In genomic region chr15:78873796-78874761, GRCh38 we compare ENCODE assay signal across 8 cellular contexts. TPM values are rescaled to one million over a fixed set of nuclear protein-coding genes. Genes with fewer than 3 reads are reported as not detected.
DNase-seq lines count a peak whose midpoint lies in the region; ATAC-seq and TF ChIP-seq lines count a peak whose summit lies in the region.

No MANE protein-coding gene starts in this region.

- CTCF ChIA-PET in CD8-positive, alpha-beta memory T cell (lab: Charles Lee), result interaction anchor here (0.8 to 1.8 kb wide), 6 partner anchors 9 to 24 kb away, joined by 3 to 13 read pairs (median 6); no protein-coding TSS in a partner anchor
- CTCF ChIA-PET in activated CD8-positive, alpha-beta T cell treated with anti-CD3 and anti-CD28 coated beads for 36 hours (lab: Charles Lee), result interaction anchor here (0.8 to 2.8 kb wide), 5 partner anchors 11 to 117 kb away, joined by 3 to 15 read pairs (median 4); no protein-coding TSS in a partner anchor

- no peaks in the 10 kb centered on the region for H3K36me3 ChIP-seq in CD8-positive, alpha-beta memory T cell (ENCODE audit: insufficient read depth, low read length)
- peaks cover 0 to 3% (median 0%) of the 10 kb centered on the region in 3 donors for H3K36me3 ChIP-seq in esophagus squamous epithelium

- intact Hi-C loops in activated CD8-positive, alpha-beta T cell treated with anti-CD3 and anti-CD28 coated beads for 36 hours (cut with micrococcal nuclease), result no loop called here
- intact Hi-C loops in esophagus squamous epithelium (cut with DNase I), result no loop called here

- H3K36me3 Mint-ChIP-seq in CD8-positive, alpha-beta memory T cell, result peaks cover 0 to 36% (median 0%) of the 10 kb centered on the region in 3 donors
- H3K36me3 Mint-ChIP-seq in activated CD8-positive, alpha-beta T cell treated with anti-CD3 and anti-CD28 coated beads for 36 hours (ENCODE audit: low read depth), result peaks cover 32% of the 10 kb centered on the region
- H3K36me3 Mint-ChIP-seq in osteocyte (ENCODE audit: unreplicated experiment), result peaks cover 4% of the 10 kb centered on the region

- H3K27ac ChIP-seq in CD8-positive, alpha-beta memory T cell (ENCODE audit: low read depth, low read length), result peak overlapping the region; percentile 100
- peak overlapping the region; percentile 97 to 100 (median 99) for H3K27ac ChIP-seq in esophagus squamous epithelium

- POLR2A ChIA-PET in CD8-positive, alpha-beta memory T cell (lab: Charles Lee), result interaction anchor here (0.7 to 2.0 kb wide), 11 partner anchors 8 to 1050 kb away, joined by 3 to 14 read pairs (median 4); partner anchors contain the start of genes CTSH and IREB2
- POLR2A ChIA-PET in activated CD8-positive, alpha-beta T cell treated with anti-CD3 and anti-CD28 coated beads for 36 hours (lab: Charles Lee), result interaction anchor here (0.6 to 3.7 kb wide), 8 partner anchors 8 to 27 kb away, joined by 3 to 17 read pairs (median 4); no protein-coding TSS in a partner anchor

- TF ChIP-seq POLR2A in esophagus squamous epithelium (IDR thresholded peaks at IDR 0.05), result no peak

- H3K4me3 Mint-ChIP-seq in CD8-positive, alpha-beta memory T cell, result peak overlapping the region; percentile 99 to 100 (median 100)
- H3K4me3 Mint-ChIP-seq in activated CD8-positive, alpha-beta T cell treated with anti-CD3 and anti-CD28 coated beads for 36 hours, result peak overlapping the region; percentile 89
- H3K4me3 Mint-ChIP-seq in osteocyte (ENCODE audit: unreplicated experiment), result peak overlapping the region; percentile 99

- peaks cover 51 to 62% (median 51%) of the 10 kb centered on the region in 3 donors for H3K4me1 Mint-ChIP-seq in CD8-positive, alpha-beta memory T cell
- H3K4me1 Mint-ChIP-seq in activated CD8-positive, alpha-beta T cell treated with anti-CD3 and anti-CD28 coated beads for 36 hours (ENCODE audit: low read depth), result peaks cover 37% of the 10 kb centered on the region
- H3K4me1 Mint-ChIP-seq in osteocyte (ENCODE audit: unreplicated experiment), result peaks cover 46% of the 10 kb centered on the region

- peak; percentile 32 to 76 (median 40) for DNase-seq in CD8-positive, alpha-beta memory T cell
- peak; percentile 59 for DNase-seq in KBM-7
- DNase-seq in activated CD8-positive, alpha-beta T cell treated with anti-CD3 and anti-CD28 coated beads for 36 hours, result peak; percentile 62
- DNase-seq in esophagus squamous epithelium (lab: John Stamatoyannopoulos, UW), result no peak
- no peak for DNase-seq in osteocyte (ENCODE audit: extremely low spot score, unreplicated experiment)
- DNase-seq in NCI-H1105 treated with DMSO at 0.1 percent for 48 hours (lab: John Stamatoyannopoulos, UW), result no peak
- DNase-seq in G401 (ENCODE audit: low spot score), result no peak
- no peak for DNase-seq in NCI-H2227 (lab: John Stamatoyannopoulos, UW; ENCODE audit: unreplicated experiment)

- WGBS in esophagus squamous epithelium, 2 donors, result 0 to 1% methylated on average over 38 of the region's 38 CpGs

- no peaks in the 10 kb centered on the region for H3K27me3 ChIP-seq in CD8-positive, alpha-beta memory T cell (ENCODE audit: insufficient read depth, low read length, poor library complexity, severe bottlenecking)
- H3K27me3 ChIP-seq in esophagus squamous epithelium, result no peaks in the 10 kb centered on the region

- in situ Hi-C loops in KBM-7 (cut with MboI; ENCODE audit: low pct_unique_long_range_greater_than_20kb, low sequenced_read_pairs) (no loop called here), G401 (cut with HindIII; ENCODE audit: low sequenced_read_pairs) (no loop called here)

- peak overlapping the region; percentile 100 for H3K27ac Mint-ChIP-seq in CD8-positive, alpha-beta memory T cell
- peak overlapping the region; percentile 100 for H3K27ac Mint-ChIP-seq in activated CD8-positive, alpha-beta T cell treated with anti-CD3 and anti-CD28 coated beads for 36 hours
- H3K27ac Mint-ChIP-seq in osteocyte (ENCODE audit: unreplicated experiment), result peak overlapping the region; percentile 100

- ATAC-seq in activated CD8-positive, alpha-beta T cell treated with anti-CD3 and anti-CD28 coated beads for 36 hours, result no peak

- no peak for TF ChIP-seq CTCF in activated CD8-positive, alpha-beta T cell treated with anti-CD3 and anti-CD28 coated beads for 36 hours (IDR thresholded peaks at IDR 0.05)
- TF ChIP-seq CTCF in esophagus squamous epithelium (IDR thresholded peaks at IDR 0.05) (no peak), osteocyte (IDR thresholded peaks at IDR 0.05) (no peak)

- peaks cover 50% of the 10 kb centered on the region for H3K4me1 ChIP-seq in CD8-positive, alpha-beta memory T cell (ENCODE audit: insufficient read depth, low read length)
- peaks cover 19 to 60% (median 41%) of the 10 kb centered on the region in 3 donors for H3K4me1 ChIP-seq in esophagus squamous epithelium

- no peaks in the 10 kb centered on the region for H3K9me3 Mint-ChIP-seq in CD8-positive, alpha-beta memory T cell
- H3K9me3 Mint-ChIP-seq in activated CD8-positive, alpha-beta T cell treated with anti-CD3 and anti-CD28 coated beads for 36 hours, result no peaks in the 10 kb centered on the region
- no peaks in the 10 kb centered on the region for H3K9me3 Mint-ChIP-seq in osteocyte (ENCODE audit: unreplicated experiment)

- H3K9me3 ChIP-seq in CD8-positive, alpha-beta memory T cell (ENCODE audit: low read length), result no peaks in the 10 kb centered on the region
- no peaks in the 10 kb centered on the region for H3K9me3 ChIP-seq in esophagus squamous epithelium

- H3K4me3 ChIP-seq in CD8-positive, alpha-beta memory T cell (ENCODE audit: low read length), result peak overlapping the region; percentile 100
- peak overlapping the region; percentile 77 to 99 (median 90) for H3K4me3 ChIP-seq in esophagus squamous epithelium

- peaks cover 0 to 8% of the 10 kb centered on the region in 2 donors for H3K27me3 Mint-ChIP-seq in CD8-positive, alpha-beta memory T cell
- H3K27me3 Mint-ChIP-seq in activated CD8-positive, alpha-beta T cell treated with anti-CD3 and anti-CD28 coated beads for 36 hours, result no peaks in the 10 kb centered on the region
- no peaks in the 10 kb centered on the region for H3K27me3 Mint-ChIP-seq in osteocyte (ENCODE audit: unreplicated experiment)

RNA-seq across cellular contexts. Expression of gene MORF4L1, which starts 1.4 kb away (rescaled TPM):
- total RNA-seq in CD8-positive, alpha-beta memory T cell, result 100 to 1,000 TPM; 243 to 269 TPM
- polyA plus RNA-seq in CD8-positive, alpha-beta memory T cell, result 272 TPM
- 100 to 1,000 TPM; 236 to 247 TPM for total RNA-seq in activated CD8-positive, alpha-beta T cell treated with anti-CD3 and anti-CD28 coated beads for 36 hours
- total RNA-seq in esophagus squamous epithelium, result 100 to 1,000 TPM in 3 of 4 donors, 10 to 100 TPM in 1; 83.6 to 293 (median 156) TPM
- 466 and 488 TPM in 2 replicates for total RNA-seq in osteocyte
- 654 and 661 TPM in 2 replicates for total RNA-seq in G401 (2014; rRNA removed; shearing (Covaris generic))

Comparison
In these comparisons a context has a peak if more than half of its experiments do, and no peak if none do; other contexts are left out.
1. DNase-seq: peak in CD8-positive, alpha-beta memory T cell (5 of 5), KBM-7 (single experiment) and activated CD8-positive, alpha-beta T cell treated with anti-CD3 and anti-CD28 coated beads for 36 hours (single experiment); none in esophagus squamous epithelium (single experiment), osteocyte (single experiment), NCI-H1105 treated with DMSO at 0.1 percent for 48 hours (single experiment), G401 (single experiment) and NCI-H2227 (single experiment).
2. Peak in every context shown above with its lines, with median percentiles within 50 percentile points of each other: H3K27ac Mint-ChIP-seq and H3K4me3 Mint-ChIP-seq.